In genomic region chr18:6382968-6383367, GRCh38 we compare ENCODE assay signal across 1 cellular context.
TF ChIP-seq lines count a peak whose summit lies in the region.

No MANE protein-coding gene starts in this region.

TF ChIP-seq in GM23338, 12 proteins besides CTCF, POLR2A, EP300 and RAD21 (continued from another document):
- TF ChIP-seq, protein P1, sequence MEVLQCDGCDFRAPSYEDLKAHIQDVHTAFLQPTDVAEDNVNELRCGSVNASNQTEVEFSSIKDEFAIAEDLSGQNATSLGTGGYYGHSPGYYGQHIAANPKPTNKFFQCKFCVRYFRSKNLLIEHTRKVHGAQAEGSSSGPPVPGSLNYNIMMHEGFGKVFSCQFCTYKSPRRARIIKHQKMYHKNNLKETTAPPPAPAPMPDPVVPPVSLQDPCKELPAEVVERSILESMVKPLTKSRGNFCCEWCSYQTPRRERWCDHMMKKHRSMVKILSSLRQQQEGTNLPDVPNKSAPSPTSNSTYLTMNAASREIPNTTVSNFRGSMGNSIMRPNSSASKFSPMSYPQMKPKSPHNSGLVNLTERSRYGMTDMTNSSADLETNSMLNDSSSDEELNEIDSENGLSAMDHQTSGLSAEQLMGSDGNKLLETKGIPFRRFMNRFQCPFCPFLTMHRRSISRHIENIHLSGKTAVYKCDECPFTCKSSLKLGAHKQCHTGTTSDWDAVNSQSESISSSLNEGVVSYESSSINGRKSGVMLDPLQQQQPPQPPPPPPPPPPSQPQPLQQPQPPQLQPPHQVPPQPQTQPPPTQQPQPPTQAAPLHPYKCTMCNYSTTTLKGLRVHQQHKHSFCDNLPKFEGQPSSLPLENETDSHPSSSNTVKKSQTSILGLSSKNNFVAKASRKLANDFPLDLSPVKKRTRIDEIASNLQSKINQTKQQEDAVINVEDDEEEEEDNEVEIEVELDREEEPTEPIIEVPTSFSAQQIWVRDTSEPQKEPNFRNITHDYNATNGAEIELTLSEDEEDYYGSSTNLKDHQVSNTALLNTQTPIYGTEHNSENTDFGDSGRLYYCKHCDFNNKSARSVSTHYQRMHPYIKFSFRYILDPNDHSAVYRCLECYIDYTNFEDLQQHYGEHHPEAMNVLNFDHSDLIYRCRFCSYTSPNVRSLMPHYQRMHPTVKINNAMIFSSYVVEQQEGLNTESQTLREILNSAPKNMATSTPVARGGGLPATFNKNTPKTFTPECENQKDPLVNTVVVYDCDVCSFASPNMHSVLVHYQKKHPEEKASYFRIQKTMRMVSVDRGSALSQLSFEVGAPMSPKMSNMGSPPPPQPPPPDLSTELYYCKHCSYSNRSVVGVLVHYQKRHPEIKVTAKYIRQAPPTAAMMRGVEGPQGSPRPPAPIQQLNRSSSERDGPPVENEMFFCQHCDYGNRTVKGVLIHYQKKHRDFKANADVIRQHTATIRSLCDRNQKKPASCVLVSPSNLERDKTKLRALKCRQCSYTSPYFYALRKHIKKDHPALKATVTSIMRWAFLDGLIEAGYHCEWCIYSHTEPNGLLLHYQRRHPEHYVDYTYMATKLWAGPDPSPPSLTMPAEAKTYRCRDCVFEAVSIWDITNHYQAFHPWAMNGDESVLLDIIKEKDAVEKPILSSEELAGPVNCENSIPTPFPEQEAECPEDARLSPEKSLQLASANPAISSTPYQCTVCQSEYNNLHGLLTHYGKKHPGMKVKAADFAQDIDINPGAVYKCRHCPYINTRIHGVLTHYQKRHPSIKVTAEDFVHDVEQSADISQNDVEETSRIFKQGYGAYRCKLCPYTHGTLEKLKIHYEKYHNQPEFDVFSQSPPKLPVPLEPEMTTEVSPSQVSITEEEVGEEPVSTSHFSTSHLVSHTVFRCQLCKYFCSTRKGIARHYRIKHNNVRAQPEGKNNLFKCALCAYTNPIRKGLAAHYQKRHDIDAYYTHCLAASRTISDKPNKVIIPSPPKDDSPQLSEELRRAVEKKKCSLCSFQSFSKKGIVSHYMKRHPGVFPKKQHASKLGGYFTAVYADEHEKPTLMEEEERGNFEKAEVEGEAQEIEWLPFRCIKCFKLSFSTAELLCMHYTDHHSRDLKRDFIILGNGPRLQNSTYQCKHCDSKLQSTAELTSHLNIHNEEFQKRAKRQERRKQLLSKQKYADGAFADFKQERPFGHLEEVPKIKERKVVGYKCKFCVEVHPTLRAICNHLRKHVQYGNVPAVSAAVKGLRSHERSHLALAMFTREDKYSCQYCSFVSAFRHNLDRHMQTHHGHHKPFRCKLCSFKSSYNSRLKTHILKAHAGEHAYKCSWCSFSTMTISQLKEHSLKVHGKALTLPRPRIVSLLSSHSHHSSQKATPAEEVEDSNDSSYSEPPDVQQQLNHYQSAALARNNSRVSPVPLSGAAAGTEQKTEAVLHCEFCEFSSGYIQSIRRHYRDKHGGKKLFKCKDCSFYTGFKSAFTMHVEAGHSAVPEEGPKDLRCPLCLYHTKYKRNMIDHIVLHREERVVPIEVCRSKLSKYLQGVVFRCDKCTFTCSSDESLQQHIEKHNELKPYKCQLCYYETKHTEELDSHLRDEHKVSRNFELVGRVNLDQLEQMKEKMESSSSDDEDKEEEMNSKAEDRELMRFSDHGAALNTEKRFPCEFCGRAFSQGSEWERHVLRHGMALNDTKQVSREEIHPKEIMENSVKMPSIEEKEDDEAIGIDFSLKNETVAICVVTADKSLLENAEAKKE (CRISPR knock-in tag; IDR thresholded peaks at IDR 0.05), result no peak
- TF ChIP-seq ETS1 (IDR thresholded peaks at IDR 0.05) (no peak), EZH2phosphoT487 (IDR thresholded peaks at IDR 0.05; ENCODE audit: unreplicated experiment) (no peak), NANOG (IDR thresholded peaks at IDR 0.05; ENCODE audit: borderline replicate concordance) (no peak)
